In the genomic region with DNA sequence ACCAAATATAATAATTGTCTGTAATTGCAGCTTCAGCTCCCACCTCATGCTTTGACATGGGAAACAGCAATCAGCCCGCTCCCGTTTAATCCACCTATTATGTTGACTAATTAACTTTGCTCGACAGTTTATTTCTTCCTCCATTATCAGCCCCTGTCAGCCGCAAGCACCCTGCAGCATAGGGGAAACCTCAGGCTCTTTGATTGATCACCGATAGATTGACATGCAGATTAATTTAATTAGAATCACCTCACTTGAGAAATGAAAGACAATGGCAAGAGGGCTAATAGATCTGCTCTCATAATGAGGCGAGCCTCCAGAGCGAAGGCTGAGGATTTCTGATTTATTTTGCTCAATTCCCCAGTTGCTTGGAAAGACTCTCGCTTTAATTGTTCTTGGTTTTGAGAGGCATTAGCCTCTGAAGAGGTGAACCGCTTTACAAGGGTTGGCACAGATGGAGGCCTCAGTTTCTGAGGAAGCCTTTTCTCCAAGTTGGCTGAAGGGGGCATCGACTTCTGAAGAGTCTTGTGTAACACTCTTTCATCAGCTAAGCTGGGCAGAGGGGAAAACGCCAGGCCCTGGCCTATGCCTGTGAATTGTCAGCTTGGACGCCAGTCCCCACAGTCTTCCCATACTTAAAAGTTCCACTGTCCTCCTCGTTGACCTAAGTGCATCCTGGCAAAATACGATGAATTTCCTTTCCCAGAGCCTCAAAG, we compare ENCODE assay signal across 30 cellular contexts.
DNase-seq lines count a peak whose midpoint lies in the region; ATAC-seq, FAIRE-seq and TF ChIP-seq lines count a peak whose summit lies in the region.
"Had no signal": no experiment of that assay in that cellular context is flagged by ENCODE, and none has a peak within 500 bp of the region (broad histone marks: within the 10 kb centered on the region; RNA-seq: fewer than 3 reads in every experiment).

No MANE protein-coding gene starts in this region.

- no peak overlapping the region for H2BK15ac ChIP-seq in H1 (ENCODE audit: low read length)

- H3K9me3 ChIP-seq in H1 (ENCODE audit: insufficient read depth in 2 of 2, low read depth in 1 of 2, low read length in 1 of 2), result no peaks in the 10 kb centered on the region
- H3K9me3 ChIP-seq: ascending aorta, sigmoid colon, vagina had no signal

- H3K9ac ChIP-seq in H1 (replicated peaks in 1 of 4; ENCODE audit: extremely low read depth in 1 of 4, low read depth in 3 of 4, low read length in 3 of 4), result no peak overlapping the region

- TF ChIP-seq RAD21 in H1 (IDR thresholded peaks at IDR 0.05 in 1 of 2, conservative IDR thresholded peaks at IDR 0.05 in 1 of 2; ENCODE audit: low read depth in 2 of 2, low read length in 2 of 2), result no peak; a peak in 1 of 4 replicates

- H3K4me1 ChIP-seq in H1 (replicated peaks in 1 of 4; ENCODE audit: control insufficient read depth in 3 of 4, insufficient read depth in 4 of 4, low read length in 3 of 4), result peaks cover 0 to 9% (median 2%) of the 10 kb centered on the region in 4 experiments; a peak in 2 of 7 replicates
- H3K4me1 ChIP-seq: foreskin keratinocyte, sigmoid colon, vagina had no signal

- no peak overlapping the region for H2BK12ac ChIP-seq in H1 (ENCODE audit: low read depth, low read length)

- 60% methylated on average over 14 of the region's 14 CpGs; no CpG with 5 or more reads in 1 of the 2 experiments for WGBS in H1 (ENCODE audit: extremely low coverage in 1 of 2, insufficient coverage in 1 of 2, insufficient read length in 1 of 2, insufficient replicate concordance in 2 of 2, low coverage in 1 of 2, low lambda C conversion rate in 2 of 2, missing lambda C conversion rate in 1 of 2), 2 experiments

- no peak overlapping the region for H2AK5ac ChIP-seq in H1 (ENCODE audit: low read depth, low read length)

- H3K36me3 ChIP-seq in H1 (ENCODE audit: control insufficient read depth in 2 of 4, insufficient read depth in 4 of 4, low read length in 3 of 4), result no peaks in the 10 kb centered on the region
- H3K36me3 ChIP-seq: sigmoid colon, vagina had no signal

- POLR2A ChIA-PET in H1 (lab: Charles Lee; ENCODE audit: partially characterized antibody), result no interaction called here

- no peak overlapping the region for H4K5ac ChIP-seq in H1 (ENCODE audit: insufficient read length, low read depth, low read length)

- H3K23ac ChIP-seq in H1 (ENCODE audit: insufficient read length), result no peak overlapping the region

- no peaks in the 10 kb centered on the region for H3K27me3 ChIP-seq in H1 (replicated peaks in 1 of 4; ENCODE audit: control insufficient read depth in 3 of 4, extremely low read depth in 1 of 4, insufficient read depth in 3 of 4, low read length in 3 of 4)
- H3K27me3 ChIP-seq: ascending aorta, sigmoid colon, vagina had no signal

- FAIRE-seq in H1 (lab: Jason Lieb, UNC), result peak; percentile 48

- H2AFZ ChIP-seq in H1 (ENCODE audit: low read length), result 0 out of 2 replicates have a peak overlapping the region, but pooled peaks have one; percentile 26

- no peaks in the 10 kb centered on the region for H3K79me2 ChIP-seq in H1 (ENCODE audit: control insufficient read depth in 1 of 2, insufficient read depth in 2 of 2, low read length in 2 of 2)

- DNase-seq in DMS 273 (lab: John Stamatoyannopoulos, UW; ENCODE audit: unreplicated experiment) (peak; percentile 30), DMS 273 treated with DMSO at 0.1 percent for 48 hours (lab: John Stamatoyannopoulos, UW) (no peak), NCI-H1105 treated with DMSO at 0.1 percent for 48 hours (lab: John Stamatoyannopoulos, UW) (peak; percentile 30), H1 (ENCODE audit: low read depth in 1 of 2, low spot score in 2 of 2) (peak in 1 of 2 experiments; percentile 53), sciatic nerve (ENCODE audit: low spot score) (no peak)
- no peak for DNase-seq in activated effector memory CD4-positive, alpha-beta T cell treated with Interleukin-2 at 50 U/mL for 16 hours
- DNase-seq: activated CD4-positive, alpha-beta T cell treated with anti-CD3 and anti-CD28 coated beads for 4 hours; activated CD8-positive, alpha-beta memory T cell treated with anti-CD3 and anti-CD28 coated beads for 24 hours; activated effector memory CD4-positive, alpha-beta T cell treated with anti-CD3 and anti-CD28 coated beads, Interleukin-2, amount 50 U/mL, for 16 hours; activated naive CD8-positive, alpha-beta T cell treated with anti-CD3 and anti-CD28 coated beads, Interleukin-2, amount 10 ng/mL, durations not matched to agents 7 days and 5 days; CD8-positive, alpha-beta T cell; DMS53; effector memory CD8-positive, alpha-beta T cell; foreskin keratinocyte; GOT3; immature natural killer cell; left colon; mesenchymal stem cell; NCI-H2081 treated with DMSO at 0.1 percent for 48 hours; OCI-M1; sigmoid colon; T-helper 2 cell had no signal

- no peak for TF ChIP-seq POLR2A in H1 (IDR thresholded peaks at IDR 0.05; ENCODE audit: control extremely low read depth in 1 of 2, low read depth in 2 of 2, low read length in 2 of 2)

- TF ChIP-seq CTCF in H1 (IDR thresholded peaks at IDR 0.05; ENCODE audit: control extremely low read depth in 1 of 3, insufficient read depth in 1 of 3, low read depth in 1 of 3, low read length in 3 of 3), result no peak

- no peak overlapping the region for H3K4ac ChIP-seq in H1 (replicated peaks; ENCODE audit: insufficient read length, low read depth, low read length)

- CTCF ChIA-PET in H1 (lab: Charles Lee; ENCODE audit: partially characterized antibody), result interaction anchor here (1.3 kb wide), 1 partner anchor 11 kb away, joined by 4 read pairs; no protein-coding TSS in a partner anchor

- H4K8ac ChIP-seq in H1 (ENCODE audit: extremely low read depth, insufficient read depth, low read length), result no peak overlapping the region

- ATAC-seq in sciatic nerve, result peak; percentile 54
- ATAC-seq in GM21737 (IDR thresholded peaks at IDR 0.05; ENCODE audit: unreplicated experiment), result no peak
- no peak for ATAC-seq in GM19452 (IDR thresholded peaks at IDR 0.05; ENCODE audit: unreplicated experiment)
- ATAC-seq: CD8-positive, alpha-beta T cell; effector memory CD8-positive, alpha-beta T cell; esophagus mucosa; foreskin keratinocyte; left colon had no signal

- H4K91ac ChIP-seq in H1 (replicated peaks; ENCODE audit: insufficient read length, low read length), result no peak overlapping the region

- H2BK5ac ChIP-seq in H1 (ENCODE audit: low read depth, low read length), result no peak overlapping the region

- no peak overlapping the region for H3K27ac ChIP-seq in H1 (ENCODE audit: low read depth, low read length)
- H3K27ac ChIP-seq: 22Rv1, ascending aorta, coronary artery, foreskin keratinocyte, sigmoid colon, SK-N-MC, vagina had no signal

- intact Hi-C loops in sciatic nerve (cut with DNase I), result no loop called here

- H2BK120ac ChIP-seq in H1 (replicated peaks; ENCODE audit: low read depth, low read length), result no peak overlapping the region

- no peak overlapping the region for H3K18ac ChIP-seq in H1 (ENCODE audit: extremely low read depth, low read length)

- no peaks in the 10 kb centered on the region for H3K79me1 ChIP-seq in H1 (ENCODE audit: low read depth, low read length)

- H4K20me1 ChIP-seq in H1 (replicated peaks in 1 of 2; ENCODE audit: control insufficient read depth in 1 of 2, insufficient read depth in 2 of 2, low read length in 2 of 2), result no peaks in the 10 kb centered on the region

- H3K4me2 ChIP-seq in H1 (ENCODE audit: insufficient read depth in 1 of 2, low read depth in 2 of 2, low read length in 2 of 2), result peak overlapping the region in 1 of 2 experiments; percentile 2; a peak in 2 of 4 replicates

- no peaks in the 10 kb centered on the region; the same call in 1 of the 2 replicates for H3K23me2 ChIP-seq in H1 (ENCODE audit: low read depth, low read length)

- H3K4me3 ChIP-seq in H1 (ENCODE audit: extremely low read depth in 1 of 4, insufficient read depth in 2 of 4, low read depth in 3 of 4, low read length in 4 of 4), result no peak overlapping the region
- H3K4me3 ChIP-seq: ascending aorta, coronary artery, sigmoid colon, SK-N-MC, vagina had no signal

- H2BK20ac ChIP-seq in H1 (ENCODE audit: low read length), result no peak overlapping the region

- H3K56ac ChIP-seq in H1 (replicated peaks; ENCODE audit: insufficient read length, low read depth, low read length), result no peak overlapping the region

- no peak overlapping the region for H3K14ac ChIP-seq in H1 (ENCODE audit: insufficient read length)

- no peak for TF ChIP-seq EP300 in H1 (IDR thresholded peaks at IDR 0.05; ENCODE audit: borderline replicate concordance in 1 of 2, low read depth in 2 of 2, low read length in 2 of 2)

TF ChIP-seq in H1, 55 proteins besides CTCF, POLR2A, EP300 and RAD21:
- no peak for TF ChIP-seq KDM5A (IDR thresholded peaks at IDR 0.05; ENCODE audit: low read length)
- no peak for TF ChIP-seq PHF8 (conservative IDR thresholded peaks at IDR 0.05; ENCODE audit: low read depth, low read length)
- TF ChIP-seq, protein P1, sequence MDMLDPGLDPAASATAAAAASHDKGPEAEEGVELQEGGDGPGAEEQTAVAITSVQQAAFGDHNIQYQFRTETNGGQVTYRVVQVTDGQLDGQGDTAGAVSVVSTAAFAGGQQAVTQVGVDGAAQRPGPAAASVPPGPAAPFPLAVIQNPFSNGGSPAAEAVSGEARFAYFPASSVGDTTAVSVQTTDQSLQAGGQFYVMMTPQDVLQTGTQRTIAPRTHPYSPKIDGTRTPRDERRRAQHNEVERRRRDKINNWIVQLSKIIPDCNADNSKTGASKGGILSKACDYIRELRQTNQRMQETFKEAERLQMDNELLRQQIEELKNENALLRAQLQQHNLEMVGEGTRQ (IDR thresholded peaks at IDR 0.05; ENCODE audit: low read length), result no peak
- TF ChIP-seq CBX5 (IDR thresholded peaks at IDR 0.05; ENCODE audit: low read depth, low read length), result no peak
- TF ChIP-seq POLR2AphosphoS5 (IDR thresholded peaks at IDR 0.05; ENCODE audit: low read depth, low read length), result no peak
- no peak for TF ChIP-seq TBP (IDR thresholded peaks at IDR 0.05; ENCODE audit: low read depth, low read length)
- TF ChIP-seq, protein P2, sequence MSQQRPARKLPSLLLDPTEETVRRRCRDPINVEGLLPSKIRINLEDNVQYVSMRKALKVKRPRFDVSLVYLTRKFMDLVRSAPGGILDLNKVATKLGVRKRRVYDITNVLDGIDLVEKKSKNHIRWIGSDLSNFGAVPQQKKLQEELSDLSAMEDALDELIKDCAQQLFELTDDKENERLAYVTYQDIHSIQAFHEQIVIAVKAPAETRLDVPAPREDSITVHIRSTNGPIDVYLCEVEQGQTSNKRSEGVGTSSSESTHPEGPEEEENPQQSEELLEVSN (IDR thresholded peaks at IDR 0.05), result no peak
- TF ChIP-seq SUZ12 (IDR thresholded peaks at IDR 0.05; ENCODE audit: low read length), result no peak
- no peak for TF ChIP-seq GTF2F1 (IDR thresholded peaks at IDR 0.05; ENCODE audit: borderline replicate concordance, low read depth, low read length)
TF ChIP-seq in H1: peak in this region for 0.

Comparison
In these comparisons a context has a peak if more than half of its experiments do, and no peak if none do; other contexts are left out.
1. DNase-seq: peak in DMS 273 (single experiment) and NCI-H1105 treated with DMSO at 0.1 percent for 48 hours (single experiment); none in DMS 273 treated with DMSO at 0.1 percent for 48 hours (single experiment), sciatic nerve (single experiment) and activated effector memory CD4-positive, alpha-beta T cell treated with Interleukin-2 at 50 U/mL for 16 hours (single experiment).